Comparison of ENCODE assay signal across 15 cellular contexts in genomic region chr3:171802601-171802956, GRCh38. TPM values are rescaled to one million over a fixed set of nuclear protein-coding genes. Genes with fewer than 3 reads are reported as not detected.
A peak's percentile ranks its signal among the peaks of the same experiment; 100 is the strongest.
DNase-seq lines count a peak whose midpoint lies in the region; ATAC-seq, FAIRE-seq and TF ChIP-seq lines count a peak whose summit lies in the region.
"Had no signal": no experiment of that assay in that cellular context is flagged by ENCODE, and none has a peak within 500 bp of the region (broad histone marks: within the 10 kb centered on the region; RNA-seq: fewer than 3 reads in every experiment).

No MANE protein-coding gene starts in this region.

- H3K36me3 ChIP-seq in left ventricle myocardium inferior (no peaks in the 10 kb centered on the region), astrocyte (ENCODE audit: insufficient read depth, low read length) (no peaks in the 10 kb centered on the region), mucosa of rectum (ENCODE audit: control insufficient read depth in 2 of 2, insufficient read depth in 2 of 2, low read length in 2 of 2) (peaks cover 0 to 2% of the 10 kb centered on the region in 2 donors)

- H3K9me3 ChIP-seq in left ventricle myocardium inferior (replicated peaks) (no peaks in the 10 kb centered on the region), astrocyte (ENCODE audit: insufficient read depth, low read depth, low read length) (no peaks in the 10 kb centered on the region), mucosa of rectum (ENCODE audit: control insufficient read depth in 2 of 2, low read length in 2 of 2) (no peaks in the 10 kb centered on the region)

- H2AFZ ChIP-seq in astrocyte (ENCODE audit: low read depth, low read length): no peak overlapping the region

- peaks cover 13% of the 10 kb centered on the region for H3K79me2 ChIP-seq in astrocyte (ENCODE audit: insufficient read depth, low read length)

- DNase-seq in left ventricle myocardium inferior (no peak), Right ventricle myocardium inferior (ENCODE audit: missing footprints) (no peak), astrocyte (ENCODE audit: low read depth) (no peak), NCI-H446 treated with DMSO at 0.1 percent for 48 hours (lab: John Stamatoyannopoulos, UW) (no peak), SHP77 (lab: John Stamatoyannopoulos, UW) (no peak)
- no peak for DNase-seq in activated CD8-positive, alpha-beta memory T cell treated with anti-CD3 and anti-CD28 coated beads for 24 hours
- DNase-seq: activated CD4-positive, alpha-beta T cell treated with anti-CD3 and anti-CD28 coated beads for 4 hours; activated naive CD4-positive, alpha-beta T cell treated with anti-CD3 and anti-CD28 coated beads for 36 hours; NCI-H1694 treated with DMSO at 0.1 percent for 48 hours; stimulated activated CD4-positive, alpha-beta T cell treated with anti-CD3 and anti-CD28 coated beads, Interleukin-1b, Interleukin-23, amount 100 ng/mL, for 48 hours; stimulated activated naive CD4-positive, alpha-beta T cell treated with Interleukin-2 at 50 U/mL for 16 hours had no signal

- peaks cover 59% of the 10 kb centered on the region for H3K4me1 ChIP-seq in left ventricle myocardium inferior
- peaks cover 53% of the 10 kb centered on the region for H3K4me1 ChIP-seq in astrocyte (ENCODE audit: insufficient read depth, low read length)
- H3K4me1 ChIP-seq in mucosa of rectum (ENCODE audit: control insufficient read depth in 2 of 2, insufficient read depth in 2 of 2, low read length in 2 of 2): peaks cover 14 to 39% of the 10 kb centered on the region in 2 donors

- H3K27ac Mint-ChIP-seq in astrocyte (ENCODE audit: unreplicated experiment): peak overlapping the region; percentile 83
- H3K27ac Mint-ChIP-seq: activated naive CD4-positive, alpha-beta T cell treated with anti-CD3 and anti-CD28 coated beads for 36 hours had no signal

- H3K9ac ChIP-seq in astrocyte (ENCODE audit: low read length) (peak overlapping the region; percentile 66), mucosa of rectum (ENCODE audit: low read depth in 1 of 2, low read length in 2 of 2) (no peak overlapping the region)

- FAIRE-seq in astrocyte (lab: Jason Lieb, UNC): no peak

- peak overlapping the region; percentile 56 for H3K4me2 ChIP-seq in astrocyte (ENCODE audit: low read length)

- peaks cover 32% of the 10 kb centered on the region for H3K4me1 Mint-ChIP-seq in astrocyte (ENCODE audit: low read depth, unreplicated experiment)

- H3K27me3 Mint-ChIP-seq in astrocyte (ENCODE audit: low read depth, unreplicated experiment): no peaks in the 10 kb centered on the region

- H3K9me3 Mint-ChIP-seq in astrocyte (ENCODE audit: unreplicated experiment): no peaks in the 10 kb centered on the region
- H3K9me3 Mint-ChIP-seq: activated naive CD4-positive, alpha-beta T cell treated with anti-CD3 and anti-CD28 coated beads for 36 hours had no signal

- no peak overlapping the region for H3K4me3 Mint-ChIP-seq in astrocyte (ENCODE audit: unreplicated experiment)
- H3K4me3 Mint-ChIP-seq: activated naive CD4-positive, alpha-beta T cell treated with anti-CD3 and anti-CD28 coated beads for 36 hours had no signal

- ATAC-seq in Right ventricle myocardium inferior (no peak), HG02678 (IDR thresholded peaks at IDR 0.05; ENCODE audit: unreplicated experiment) (no peak)

- TF ChIP-seq CTCF in left ventricle myocardium inferior (IDR thresholded peaks at IDR 0.05; ENCODE audit: borderline replicate concordance): no peak
- TF ChIP-seq CTCF in astrocyte (IDR thresholded peaks at IDR 0.05; ENCODE audit: insufficient read depth, low read depth, low read length): no peak

- no peaks in the 10 kb centered on the region for H4K20me1 ChIP-seq in astrocyte (ENCODE audit: insufficient read depth, low read length)

- H3K4me3 ChIP-seq in left ventricle myocardium inferior (no peak overlapping the region), astrocyte (ENCODE audit: insufficient read depth, low read depth, low read length) (no peak overlapping the region), mucosa of rectum (ENCODE audit: low read length in 2 of 2) (no peak overlapping the region)

- H3K27me3 ChIP-seq in left ventricle myocardium inferior (ENCODE audit: low read depth) (no peaks in the 10 kb centered on the region), astrocyte (ENCODE audit: insufficient read depth, low read length) (no peaks in the 10 kb centered on the region), mucosa of rectum (ENCODE audit: control insufficient read depth in 2 of 2, insufficient read depth in 2 of 2, low read length in 2 of 2) (no peaks in the 10 kb centered on the region)

- intact Hi-C loops in left ventricle myocardium inferior (cut with micrococcal nuclease): no loop called here
- intact Hi-C loops in Right ventricle myocardium inferior (cut with DNase I): no loop called here

- H3K36me3 Mint-ChIP-seq in astrocyte (ENCODE audit: low read depth, unreplicated experiment): no peaks in the 10 kb centered on the region

- H3K27ac ChIP-seq in left ventricle myocardium inferior (replicated peaks) (peak overlapping the region; percentile 86), astrocyte (ENCODE audit: low read depth, low read length) (peak overlapping the region; percentile 88), mucosa of rectum (ENCODE audit: low read depth in 2 of 2, low read length in 2 of 2) (peak overlapping the region; percentile 13 to 43)

RNA-seq across cellular contexts. Expression of gene PLD1, which starts 7.7 kb away (rescaled TPM):
- total RNA-seq in left ventricle myocardium inferior: 59.5 TPM
- total RNA-seq in Right ventricle myocardium inferior: 78.0 TPM
- 21.5 and 24.0 TPM in 2 replicates for total RNA-seq in astrocyte

RNA-seq across cellular contexts. Expression of gene TMEM212, which starts 40.6 kb away (rescaled TPM):
- total RNA-seq in left ventricle myocardium inferior: not detected
- not detected for total RNA-seq in Right ventricle myocardium inferior
- not detected in 2 replicates for total RNA-seq in astrocyte
- total RNA-seq: A673; activated naive CD4-positive, alpha-beta T cell treated with anti-CD3 and anti-CD28 coated beads for 36 hours; fibroblast of villous mesenchyme had no signal

Comparison
In these comparisons a context has a peak if more than half of its experiments do, and no peak if none do; other contexts are left out.
1. H3K27ac ChIP-seq: peak in every context shown above with its lines; median percentile 88 in astrocyte; 86 in left ventricle myocardium inferior; 28 in mucosa of rectum.